ENCODE assay signal across 17 cellular contexts in the genomic region with DNA sequence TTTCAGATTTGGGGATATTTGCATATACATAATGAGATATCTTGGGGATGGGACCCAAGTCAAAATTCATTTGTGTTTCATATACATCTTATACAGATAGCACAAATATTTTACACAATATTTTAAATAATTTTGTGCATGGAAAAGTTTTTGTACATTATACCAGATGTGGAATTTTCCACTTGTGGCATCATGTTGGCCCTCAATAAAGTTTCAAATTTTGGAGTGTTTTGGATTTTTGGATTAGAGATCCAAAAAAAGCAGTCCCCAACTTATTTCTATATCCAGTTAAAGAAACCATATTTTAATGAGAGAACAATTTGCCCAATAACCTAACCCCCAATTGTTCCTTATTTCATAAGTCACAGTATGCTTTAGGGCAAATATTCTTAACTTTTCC. TPM values are rescaled to one million over a fixed set of nuclear protein-coding genes. Genes with fewer than 3 reads are reported as not detected.
A peak's percentile ranks its signal among the peaks of the same experiment; 100 is the strongest.
DNase-seq lines count a peak whose midpoint lies in the region; ATAC-seq, FAIRE-seq and TF ChIP-seq lines count a peak whose summit lies in the region.
"Had no signal": no experiment of that assay in that cellular context is flagged by ENCODE, and none has a peak within 500 bp of the region (broad histone marks: within the 10 kb centered on the region; RNA-seq: fewer than 3 reads in every experiment).

No MANE protein-coding gene starts in this region.

- POLR2A ChIA-PET in K562 (lab: Yijun Ruan, JAX): interaction anchor here (0.8 kb wide), 1 partner anchor 10 kb away, joined by 3 read pairs; no protein-coding TSS in a partner anchor

- H3K4me1 ChIP-seq in DND-41 (ENCODE audit: insufficient read depth, low read length): peaks cover 46% of the 10 kb centered on the region
- H3K4me1 ChIP-seq in Loucy (ENCODE audit: insufficient read depth, low read length, poor library complexity, severe bottlenecking): peaks cover 33% of the 10 kb centered on the region
- peaks cover 5 to 6% of the 10 kb centered on the region in 2 experiments; a peak in 3 of 5 replicates for H3K4me1 ChIP-seq in K562 (replicated peaks in 1 of 2; ENCODE audit: control insufficient read depth in 2 of 2, insufficient read depth in 2 of 2, low read length in 2 of 2)

- intact Hi-C loops in K562 (cut with micrococcal nuclease): no loop called here

- H3F3A ChIP-seq in Loucy (ENCODE audit: low read depth): no peaks in the 10 kb centered on the region

- H3K9me1 ChIP-seq in K562 (ENCODE audit: control insufficient read depth, insufficient read depth, low read length): no peaks in the 10 kb centered on the region

- CTCF ChIA-PET in K562 (lab: Yijun Ruan, JAX; ENCODE audit: low intra/inter-chr PET ratio): no interaction called here

- H3K4me3 ChIP-seq in DND-41 (ENCODE audit: low read depth in 1 of 2, low read length in 2 of 2) (no peak overlapping the region), Loucy (ENCODE audit: low read length, poor library complexity, severe bottlenecking) (no peak overlapping the region), K562 (no peak overlapping the region)
- H3K4me3 ChIP-seq: BLaER1, HAP-1 had no signal

- ATAC-seq in DND-41 (ENCODE audit: insufficient read depth, low read depth) (no peak), K562 (no peak), GM18909 (IDR thresholded peaks at IDR 0.05; ENCODE audit: poor library complexity, unreplicated experiment) (no peak), HG02884 (IDR thresholded peaks at IDR 0.05; ENCODE audit: unreplicated experiment) (no peak)

- no peaks in the 10 kb centered on the region for H4K20me1 ChIP-seq in DND-41 (ENCODE audit: insufficient read depth, low read length)
- H4K20me1 ChIP-seq in Loucy (ENCODE audit: insufficient read depth, low read length, poor library complexity, severe bottlenecking): no peaks in the 10 kb centered on the region
- 0 out of 2 replicates have a peak, but pooled peaks cover 4% of the 10 kb centered on the region for H4K20me1 ChIP-seq in K562 (replicated peaks; ENCODE audit: control insufficient read depth, insufficient read depth, low read length)

- no peaks in the 10 kb centered on the region for H3K27me3 ChIP-seq in DND-41 (ENCODE audit: insufficient read depth, low read length, poor library complexity)
- no peaks in the 10 kb centered on the region for H3K27me3 ChIP-seq in Loucy (ENCODE audit: insufficient read depth, low read length, poor library complexity, severe bottlenecking)
- H3K27me3 ChIP-seq in K562 (ENCODE audit: control insufficient read depth in 2 of 2, insufficient read depth in 2 of 2, low read length in 2 of 2): no peaks in the 10 kb centered on the region
- H3K27me3 ChIP-seq: BLaER1 had no signal

- no peak for TF ChIP-seq POLR2A in K562 (conservative IDR thresholded peaks at IDR 0.05)

- BruUV-seq in K562 (replicated peaks; lab: Mats Ljungman, UMichigan): no TSS peak

- no peak overlapping the region for H3K27ac ChIP-seq in DND-41 (ENCODE audit: low read length)
- no peak overlapping the region for H3K27ac ChIP-seq in K562 (ENCODE audit: extremely low read depth, low read depth, low read length)
- H3K27ac ChIP-seq: BLaER1, C4-2B had no signal

- 0 out of 2 replicates have a peak overlapping the region, but pooled peaks have one; percentile 91 for H3K4me2 ChIP-seq in DND-41 (ENCODE audit: insufficient read depth, low read length)
- H3K4me2 ChIP-seq in Loucy (ENCODE audit: low read depth, low read length, poor library complexity, severe bottlenecking): peak overlapping the region; percentile 80
- no peak overlapping the region for H3K4me2 ChIP-seq in K562 (ENCODE audit: insufficient read depth, low read length)
- H3K4me2 ChIP-seq: BLaER1 had no signal

- no peaks in the 10 kb centered on the region for H3K9me2 ChIP-seq in Loucy (replicated peaks; ENCODE audit: low read depth, low read length)

- TF ChIP-seq CTCF in DND-41 (IDR thresholded peaks at IDR 0.05; ENCODE audit: borderline replicate concordance, extremely low read depth, low read length, poor library complexity, severe bottlenecking): no peak
- TF ChIP-seq CTCF in Loucy (conservative IDR thresholded peaks at IDR 0.05; ENCODE audit: low read length): no peak
- TF ChIP-seq CTCF in K562 (IDR thresholded peaks at IDR 0.05 in 2 of 3, conservative IDR thresholded peaks at IDR 0.05 in 1 of 3; ENCODE audit: insufficient read depth in 2 of 3, low read depth in 1 of 3, low read length in 3 of 3): no peak

- H3K9ac ChIP-seq in DND-41 (ENCODE audit: low read depth, low read length): no peak overlapping the region
- H3K9ac ChIP-seq in Loucy (ENCODE audit: low read depth, low read length, poor library complexity, severe bottlenecking): no peak overlapping the region
- no peak overlapping the region for H3K9ac ChIP-seq in K562 (ENCODE audit: insufficient read depth in 1 of 2, low read depth in 2 of 2, low read length in 2 of 2)
- H3K9ac ChIP-seq: BLaER1 had no signal

- H3K36me3 ChIP-seq in DND-41 (ENCODE audit: insufficient read depth, low read length) (peaks cover 20% of the 10 kb centered on the region), Loucy (ENCODE audit: insufficient read depth, low read length) (no peaks in the 10 kb centered on the region), K562 (ENCODE audit: control insufficient read depth, insufficient read depth, low read length) (peaks cover 20% of the 10 kb centered on the region; the same call in 2 of the 3 replicates)

- FAIRE-seq in K562 (lab: Jason Lieb, UNC): no peak
- FAIRE-seq: D721Med, H54 had no signal

- TF ChIP-seq RAD21 in K562 (CRISPR knock-in tag; conservative IDR thresholded peaks at IDR 0.05 in 1 of 2, IDR thresholded peaks at IDR 0.05 in 1 of 2): no peak

- no peaks in the 10 kb centered on the region for H3K9me3 ChIP-seq in DND-41 (ENCODE audit: insufficient read depth, low read length, severe bottlenecking)
- H3K9me3 ChIP-seq in Loucy (ENCODE audit: insufficient read depth, low read depth, low read length): no peaks in the 10 kb centered on the region
- no peaks in the 10 kb centered on the region for H3K9me3 ChIP-seq in K562 (replicated peaks; ENCODE audit: control insufficient read depth, insufficient read depth, low read depth, low read length)
- H3K9me3 ChIP-seq: BLaER1, HAP-1 had no signal

- no peak overlapping the region for H2AFZ ChIP-seq in DND-41 (ENCODE audit: low read depth, low read length)
- H2AFZ ChIP-seq in Loucy (ENCODE audit: low read length): no peak overlapping the region
- no peak overlapping the region for H2AFZ ChIP-seq in K562 (ENCODE audit: low read depth, low read length)

- TF ChIP-seq EP300 in K562 (IDR thresholded peaks at IDR 0.05; ENCODE audit: low read length): no peak

- in situ Hi-C loops in K562 (cut with MboI): no loop called here

- H3K79me2 ChIP-seq in DND-41 (ENCODE audit: insufficient read depth, low read length) (peaks cover 71% of the 10 kb centered on the region), Loucy (ENCODE audit: insufficient read depth, low read length) (peaks cover 42% of the 10 kb centered on the region), K562 (ENCODE audit: control insufficient read depth, insufficient read depth, low read length) (peaks cover 51% of the 10 kb centered on the region)

- DNase-seq in DND-41 (no peak), K562 (ENCODE audit: extremely low read depth in 1 of 4, low spot score in 3 of 4) (no peak), SIG-M5 (lab: John Stamatoyannopoulos, UW) (no peak)
- DNase-seq: CD4-positive, CD25-positive, alpha-beta regulatory T cell; CD8-positive, alpha-beta memory T cell; DMS 273 treated with DMSO at 0.1 percent for 48 hours; DMS79; GOT3; HFFc6 had no signal

TF ChIP-seq in K562, 482 proteins besides CTCF, POLR2A, EP300 and RAD21 (continues in another document):
- TF ChIP-seq MEIS2 (IDR thresholded peaks at IDR 0.05; ENCODE audit: partially characterized antibody): no peak
- no peak for TF ChIP-seq TEAD2 (tag; IDR thresholded peaks at IDR 0.05)
- no peak for TF ChIP-seq CEBPB (tag; IDR thresholded peaks at IDR 0.05)
- no peak for TF ChIP-seq ZNF174 (CRISPR knock-in tag; IDR thresholded peaks at IDR 0.05)

RNA-seq across cellular contexts. Expression of a gene that starts 4.5 kb away (rescaled TPM):
- total RNA-seq in K562 (2011; cell fraction: chromatin; rRNA removed; ENCODE audit: low replicate concordance): 2.9 and 9.3 TPM in 2 replicates
- total RNA-seq in K562 (2011; cell fraction: nucleolus; rRNA removed): 4.5 and 6.8 TPM in 2 replicates
- total RNA-seq in K562 (2011; cell fraction: nucleoplasm; rRNA removed): 5.5 and 18.5 TPM in 2 replicates
- total RNA-seq in K562 (2014; rRNA removed) (16.0 and 20.2 TPM in 2 replicates), K562 (2014; rRNA removed; fragmentation: Illumina TruSeq; extraction: Trizol) (25.3 and 27.3 TPM in 2 replicates), K562 (2015; rRNA removed; fragmentation: Illumina TruSeq; extraction: Trizol) (21.1 and 22.5 TPM in 2 replicates), K562 (2021) (25.4 and 25.6 TPM in 2 replicates)
- polyA plus RNA-seq in K562 (2011; rRNA removed) (19.2 and 27.7 TPM in 2 replicates), K562 (2014; fragmentation: Illumina TruSeq; extraction: Trizol) (22.5 and 25.9 TPM in 2 replicates), K562 (2014; fragmentation: Nextera tagmentation; extraction: Ambion mirVana) (10 to 100 TPM; 15.8 to 26.0 TPM), K562 (2014; rRNA removed) (19.2 and 20.1 TPM in 2 replicates)
- 12.6 and 18.7 TPM in 2 replicates for polyA plus RNA-seq in K562 (2011; cell fraction: cytosol; rRNA removed)
- polyA plus RNA-seq in K562 (2011; cell fraction: nucleus; rRNA removed): 8.3 TPM in 2 replicates
- polyA plus RNA-seq in K562 (2012): 18.1 and 18.2 TPM in 2 replicates
- 18.8 and 21.1 TPM in 2 replicates for polyA minus RNA-seq in K562 (2011; rRNA and poly(A)+ RNA removed)
- 11.2 and 15.1 TPM in 2 replicates for polyA minus RNA-seq in K562 (2011; cell fraction: cytosol; rRNA and poly(A)+ RNA removed)
- 5.7 and 15.3 TPM in 2 replicates for polyA minus RNA-seq in K562 (2011; cell fraction: nucleus; rRNA and poly(A)+ RNA removed)

RNA-seq across cellular contexts. Expression of a gene that starts 56.9 kb away (rescaled TPM):
- total RNA-seq in K562 (2011; cell fraction: chromatin; rRNA removed; ENCODE audit: low replicate concordance): 2.7 and 13.4 TPM in 2 replicates
- total RNA-seq in K562 (2011; cell fraction: nucleolus; rRNA removed): 2.5 and 3.2 TPM in 2 replicates
- 9.5 and 15.9 TPM in 2 replicates for total RNA-seq in K562 (2011; cell fraction: nucleoplasm; rRNA removed)
- total RNA-seq in K562 (2014; rRNA removed) (5.5 and 8.0 TPM in 2 replicates), K562 (2014; rRNA removed; fragmentation: Illumina TruSeq; extraction: Trizol) (15.4 and 17.7 TPM in 2 replicates), K562 (2015; rRNA removed; fragmentation: Illumina TruSeq; extraction: Trizol) (11.0 and 11.6 TPM in 2 replicates), K562 (2021) (10.6 and 11.1 TPM in 2 replicates)
- polyA plus RNA-seq in K562 (2011; rRNA removed) (8.6 and 11.1 TPM in 2 replicates), K562 (2014; fragmentation: Illumina TruSeq; extraction: Trizol) (8.1 and 8.3 TPM in 2 replicates), K562 (2014; fragmentation: Nextera tagmentation; extraction: Ambion mirVana) (10 to 100 TPM in 1 of 2 experiments, 1 to 10 TPM in 1; 5.0 to 11.8 TPM), K562 (2014; rRNA removed) (6.3 and 8.1 TPM in 2 replicates)
- 3.8 and 4.9 TPM in 2 replicates for polyA plus RNA-seq in K562 (2011; cell fraction: cytosol; rRNA removed)
- polyA plus RNA-seq in K562 (2011; cell fraction: nucleus; rRNA removed): 3.2 TPM in 2 replicates
- polyA plus RNA-seq in K562 (2012): 4.1 and 6.1 TPM in 2 replicates
- 12.2 and 13.4 TPM in 2 replicates for polyA minus RNA-seq in K562 (2011; rRNA and poly(A)+ RNA removed)
- 6.3 and 8.0 TPM in 2 replicates for polyA minus RNA-seq in K562 (2011; cell fraction: cytosol; rRNA and poly(A)+ RNA removed)
- polyA minus RNA-seq in K562 (2011; cell fraction: nucleus; rRNA and poly(A)+ RNA removed): 4.7 and 6.4 TPM in 2 replicates
